ENCODE assay signal across 33 cellular contexts in the genomic region with DNA sequence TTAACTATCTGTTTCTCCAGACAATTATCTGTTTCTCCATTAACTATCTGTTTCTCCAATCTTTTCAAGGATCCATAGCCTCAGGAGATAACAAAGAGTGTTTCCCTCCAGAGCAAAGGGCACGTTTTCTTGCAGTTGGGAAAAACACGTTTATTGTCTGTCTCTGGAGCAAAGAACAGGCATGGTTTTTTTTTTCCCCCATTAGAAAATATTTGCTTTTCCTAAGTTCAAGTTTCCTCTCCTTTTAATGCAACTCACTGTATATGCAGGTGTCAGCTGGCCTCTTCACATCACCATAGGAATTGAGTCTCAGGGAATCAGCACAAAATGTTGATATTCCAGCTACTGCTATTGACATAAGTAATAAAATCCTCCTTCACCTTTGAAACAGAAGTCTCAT.
"Had no signal": no experiment of that assay in that cellular context is flagged by ENCODE, and none has a peak within 500 bp of the region (broad histone marks: within the 10 kb centered on the region; RNA-seq: fewer than 3 reads in every experiment).

No MANE protein-coding gene starts in this region.

- H3K4me3 ChIP-seq: adrenal gland, body of pancreas, coronary artery, esophagus muscularis mucosa, pancreas, prostate gland, sigmoid colon, upper lobe of right lung had no signal

- H3K27me3 Mint-ChIP-seq: activated naive CD8-positive, alpha-beta T cell treated with anti-CD3 and anti-CD28 coated beads for 36 hours; naive thymus-derived CD8-positive, alpha-beta T cell; stimulated activated naive CD8-positive, alpha-beta T cell treated with anti-CD3 and anti-CD28 coated beads, Interleukin-15, amount 100 ng/mL, for 72 hours; T-helper 17 cell had no signal

- H3K9me3 ChIP-seq: adrenal gland, body of pancreas, esophagus muscularis mucosa, pancreas, prostate gland, sigmoid colon, upper lobe of right lung had no signal

- H3K4me3 Mint-ChIP-seq: activated naive CD4-positive, alpha-beta T cell treated with anti-CD3 and anti-CD28 coated beads for 36 hours; activated naive CD8-positive, alpha-beta T cell treated with anti-CD3 and anti-CD28 coated beads for 36 hours; activated T-helper 1 cell treated with anti-CD3 and anti-CD28 coated beads, Interleukin-12 subunit alpha, Interleukin-12 subunit beta, Interleukin-2, Interleukin-4 antibody, amounts not matched to agents 30 ng/mL and 10 ng/mL and 1 ng/mL, durations not matched to agents 14 hours and 24 hours and 36 hours; mesothelial cell of epicardium; naive thymus-derived CD8-positive, alpha-beta T cell; neural crest cell; stimulated activated effector memory CD8-positive, alpha-beta T cell treated with anti-CD3 and anti-CD28 coated beads, Interleukin-12 subunit alpha, Interleukin-12 subunit beta, amount 100 ng/mL, for 72 hours; stimulated activated naive CD8-positive, alpha-beta T cell treated with anti-CD3 and anti-CD28 coated beads, Interleukin-15, amount 100 ng/mL, for 72 hours; T-helper 17 cell had no signal

- H3K4me1 Mint-ChIP-seq: activated naive CD8-positive, alpha-beta T cell treated with anti-CD3 and anti-CD28 coated beads for 36 hours; mesothelial cell of epicardium; naive thymus-derived CD8-positive, alpha-beta T cell; neural crest cell; stimulated activated effector memory CD8-positive, alpha-beta T cell treated with anti-CD3 and anti-CD28 coated beads, Interleukin-12 subunit alpha, Interleukin-12 subunit beta, amount 100 ng/mL, for 72 hours; stimulated activated naive CD8-positive, alpha-beta T cell treated with anti-CD3 and anti-CD28 coated beads, Interleukin-15, amount 100 ng/mL, for 72 hours; T-helper 17 cell had no signal

- H3K27ac ChIP-seq: adrenal gland, body of pancreas, coronary artery, esophagus muscularis mucosa, pancreas, prostate gland, sigmoid colon, upper lobe of right lung, WERI-Rb-1 had no signal

- H3K4me1 ChIP-seq: adrenal gland, body of pancreas, esophagus muscularis mucosa, pancreas, prostate gland, sigmoid colon, upper lobe of right lung had no signal

- DNase-seq: activated CD4-positive, alpha-beta T cell treated with anti-CD3 and anti-CD28 coated beads for 48 hours; activated CD4-positive, alpha-beta T cell treated with anti-CD3 and anti-CD28 coated beads, Interleukin-2, amount 50 U/mL, for 48 hours; activated CD8-positive, alpha-beta memory T cell treated with anti-CD3 and anti-CD28 coated beads for 24 hours; activated effector memory CD4-positive, alpha-beta T cell treated with anti-CD3 and anti-CD28 coated beads, Interleukin-2, amount 50 U/mL, for 16 hours; activated naive CD4-positive, alpha-beta T cell treated with anti-CD3 and anti-CD28 coated beads for 36 hours; activated naive CD8-positive, alpha-beta T cell treated with anti-CD3 and anti-CD28 coated beads for 36 hours; adrenal gland; aorta; body of pancreas; cerebellar nuclear complex; foreskin melanocyte; islet precursor cell; naive thymus-derived CD8-positive, alpha-beta T cell; nucleus accumbens; pancreas; retina; sigmoid colon; small intestine; stimulated activated CD4-positive, alpha-beta T cell treated with anti-CD3 and anti-CD28 coated beads, Interleukin-4, amount 100 ng/mL, for 24 hours; stimulated activated naive CD8-positive, alpha-beta T cell treated with anti-CD3 and anti-CD28 coated beads, Interleukin-15, amount 100 ng/mL, for 72 hours; substantia nigra; T-helper 17 cell; T1000; upper lobe of right lung; WERI-Rb-1 had no signal

- H3K27me3 ChIP-seq: adrenal gland, body of pancreas, esophagus muscularis mucosa, pancreas, sigmoid colon, upper lobe of right lung had no signal

- H3K36me3 Mint-ChIP-seq: activated naive CD8-positive, alpha-beta T cell treated with anti-CD3 and anti-CD28 coated beads for 36 hours; mesothelial cell of epicardium; naive thymus-derived CD8-positive, alpha-beta T cell; stimulated activated effector memory CD8-positive, alpha-beta T cell treated with anti-CD3 and anti-CD28 coated beads, Interleukin-12 subunit alpha, Interleukin-12 subunit beta, amount 100 ng/mL, for 72 hours had no signal

- H3K36me3 ChIP-seq: adrenal gland, esophagus muscularis mucosa, pancreas, prostate gland, sigmoid colon, upper lobe of right lung, WERI-Rb-1 had no signal

- ATAC-seq: activated CD4-positive, CD25-positive, alpha-beta regulatory T cell treated with anti-CD3 and anti-CD28 coated beads, Interleukin-2, amount 50 U/mL, for 24 hours; body of pancreas; naive thymus-derived CD8-positive, alpha-beta T cell; pancreas; stimulated activated effector memory CD8-positive, alpha-beta T cell treated with anti-CD3 and anti-CD28 coated beads, Interleukin-12 subunit alpha, Interleukin-12 subunit beta, amount 100 ng/mL, for 72 hours; stimulated activated naive CD8-positive, alpha-beta T cell treated with anti-CD3 and anti-CD28 coated beads, Interleukin-15, amount 100 ng/mL, for 72 hours; T-helper 17 cell; upper lobe of right lung had no signal

- H3K27ac Mint-ChIP-seq: activated naive CD4-positive, alpha-beta T cell treated with anti-CD3 and anti-CD28 coated beads for 36 hours; activated naive CD8-positive, alpha-beta T cell treated with anti-CD3 and anti-CD28 coated beads for 36 hours; activated T-helper 1 cell treated with anti-CD3 and anti-CD28 coated beads, Interleukin-12 subunit alpha, Interleukin-12 subunit beta, Interleukin-2, Interleukin-4 antibody, amounts not matched to agents 30 ng/mL and 10 ng/mL and 1 ng/mL, durations not matched to agents 14 hours and 24 hours and 36 hours; mesothelial cell of epicardium; naive thymus-derived CD8-positive, alpha-beta T cell; stimulated activated effector memory CD8-positive, alpha-beta T cell treated with anti-CD3 and anti-CD28 coated beads, Interleukin-12 subunit alpha, Interleukin-12 subunit beta, amount 100 ng/mL, for 72 hours; stimulated activated naive CD8-positive, alpha-beta T cell treated with anti-CD3 and anti-CD28 coated beads, Interleukin-15, amount 100 ng/mL, for 72 hours; T-helper 17 cell had no signal
